19 cellular contexts compared by ENCODE assay signal in the genomic region with DNA sequence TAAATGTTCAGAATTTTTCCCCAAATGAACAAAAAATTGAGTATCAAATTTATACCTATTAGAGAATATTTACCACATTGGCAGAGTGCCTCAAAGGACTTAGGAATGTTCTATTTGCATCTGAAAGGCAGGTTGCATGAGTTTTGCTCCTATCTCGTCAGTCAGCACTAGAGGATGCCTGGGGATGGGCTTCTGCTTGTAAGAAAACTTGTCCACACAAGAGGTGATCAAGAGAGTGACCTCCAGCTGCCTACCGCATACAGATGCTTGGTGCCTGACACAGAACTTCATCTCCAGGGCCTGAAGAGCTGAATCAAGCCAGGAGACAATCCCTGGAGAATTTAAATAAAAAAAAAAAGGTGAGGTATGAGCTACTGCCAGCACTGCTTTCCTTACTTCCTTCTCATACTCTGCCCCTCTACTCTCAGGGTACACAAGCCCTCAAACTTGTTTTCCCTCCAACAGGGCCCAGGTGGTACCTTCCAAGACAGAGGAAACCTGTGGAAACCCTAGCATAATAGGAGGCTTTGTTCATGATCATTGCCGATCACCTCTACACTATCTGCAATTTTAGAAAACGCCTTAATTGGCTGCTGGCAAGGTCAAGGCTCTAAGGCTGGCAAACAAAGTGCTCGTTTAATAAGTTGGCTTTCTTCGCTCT.
DNase-seq lines count a peak whose midpoint lies in the region; ATAC-seq, FAIRE-seq and TF ChIP-seq lines count a peak whose summit lies in the region.
"Had no signal": no experiment of that assay in that cellular context is flagged by ENCODE, and none has a peak within 500 bp of the region (broad histone marks: within the 10 kb centered on the region; RNA-seq: fewer than 3 reads in every experiment).

No MANE protein-coding gene starts in this region.

- H3K4me1 Mint-ChIP-seq in GM23338 = peaks cover 21% of the 10 kb centered on the region
- H3K4me1 Mint-ChIP-seq in activated naive CD8-positive, alpha-beta T cell treated with anti-CD3 and anti-CD28 coated beads, Interleukin-2, amount 50 U/mL, for 24 hours = no peaks in the 10 kb centered on the region
- H3K4me1 Mint-ChIP-seq: CD14-positive monocyte had no signal

- no peaks in the 10 kb centered on the region for H3F3A ChIP-seq in GM23338 (replicated peaks; ENCODE audit: low read depth)

- no peak overlapping the region for H3K9ac ChIP-seq in NT2/D1 (ENCODE audit: insufficient read length, low read depth)
- H3K9ac ChIP-seq: SK-N-SH had no signal

- no peak for FAIRE-seq in pancreas (lab: Jason Lieb, UNC)
- FAIRE-seq: G401.6, GM12892 had no signal

- ATAC-seq in GM23338 (peak; percentile 85), HG03469 (IDR thresholded peaks at IDR 0.05; ENCODE audit: unreplicated experiment) (no peak), pancreas (no peak)
- no peak for ATAC-seq in activated naive CD8-positive, alpha-beta T cell treated with anti-CD3 and anti-CD28 coated beads, Interleukin-2, amount 50 U/mL, for 24 hours
- ATAC-seq: Panc1 had no signal

- no peak for TF ChIP-seq CTCF in GM23338 (conservative IDR thresholded peaks at IDR 0.05; ENCODE audit: low read depth in 2 of 2)
- no peak for TF ChIP-seq CTCF in epithelial cell of esophagus (IDR thresholded peaks at IDR 0.05; ENCODE audit: insufficient read depth, low read depth, low read length, missing control alignments)
- no peak for TF ChIP-seq CTCF in pancreas (IDR thresholded peaks at IDR 0.05)

- H3K36me3 Mint-ChIP-seq in GM23338 (ENCODE audit: low read depth) = peaks cover 67% of the 10 kb centered on the region
- no peaks in the 10 kb centered on the region for H3K36me3 Mint-ChIP-seq in activated naive CD8-positive, alpha-beta T cell treated with anti-CD3 and anti-CD28 coated beads, Interleukin-2, amount 50 U/mL, for 24 hours (ENCODE audit: low read depth)
- H3K36me3 Mint-ChIP-seq: CD14-positive monocyte had no signal

- peak overlapping the region; percentile 61; the same call in 1 of the 2 replicates for H3K27ac ChIP-seq in GM23338 (ENCODE audit: low read depth)
- H3K27ac ChIP-seq in pancreas = no peak overlapping the region

- no peak overlapping the region for H2AFZ ChIP-seq in GM23338

- H3K9me3 Mint-ChIP-seq in GM23338 = no peaks in the 10 kb centered on the region
- H3K9me3 Mint-ChIP-seq in activated naive CD8-positive, alpha-beta T cell treated with anti-CD3 and anti-CD28 coated beads, Interleukin-2, amount 50 U/mL, for 24 hours = peaks cover 21% of the 10 kb centered on the region

- 0 out of 2 replicates have a peak, but pooled peaks cover 5% of the 10 kb centered on the region for H3K79me2 ChIP-seq in GM23338 (replicated peaks; ENCODE audit: insufficient read depth)

- peak overlapping the region; percentile 90 for H3K27ac Mint-ChIP-seq in GM23338
- H3K27ac Mint-ChIP-seq in activated naive CD8-positive, alpha-beta T cell treated with anti-CD3 and anti-CD28 coated beads, Interleukin-2, amount 50 U/mL, for 24 hours = no peak overlapping the region
- H3K27ac Mint-ChIP-seq: CD14-positive monocyte had no signal

- intact Hi-C loops in pancreas (cut with DNase I) = no loop called here

- 0 out of 2 replicates have a peak, but pooled peaks cover 5% of the 10 kb centered on the region for H4K20me1 ChIP-seq in GM23338 (replicated peaks; ENCODE audit: insufficient read depth)

- peak; percentile 54 for DNase-seq in GM23338 (ENCODE audit: low spot score)
- DNase-seq in NT2/D1 (ENCODE audit: low read depth, low spot score) = peak; percentile 39
- DNase-seq in epithelial cell of esophagus (ENCODE audit: low read depth) = peak; percentile 72
- peak; percentile 29 for DNase-seq in iPS-NIHi7 (ENCODE audit: extremely low spot score)
- no peak for DNase-seq in activated naive CD8-positive, alpha-beta T cell treated with anti-CD3 and anti-CD28 coated beads, Interleukin-2, amount 50 U/mL, for 24 hours
- no peak for DNase-seq in pancreas
- DNase-seq: AML-193; NCI-H1092; NCI-H1436; NCI-H1930; NCI-H69; NK-92 treated with Interleukin-12 subunit alpha and Interleukin-12 subunit beta, amount 100 ng/mL, for 24 hours; SIG-M5; SK-N-SH had no signal

- H3K27me3 Mint-ChIP-seq in GM23338 (ENCODE audit: insufficient read depth, low read depth, poor library complexity) = peaks cover 3% of the 10 kb centered on the region
- H3K27me3 Mint-ChIP-seq in activated naive CD8-positive, alpha-beta T cell treated with anti-CD3 and anti-CD28 coated beads, Interleukin-2, amount 50 U/mL, for 24 hours = no peaks in the 10 kb centered on the region

- H3K27me3 ChIP-seq in GM23338 (ENCODE audit: insufficient read depth) (no peaks in the 10 kb centered on the region), NT2/D1 (ENCODE audit: insufficient read depth, insufficient read length) (no peaks in the 10 kb centered on the region), pancreas (no peaks in the 10 kb centered on the region)

- H3K4me3 ChIP-seq in GM23338 (no peak overlapping the region), NT2/D1 (ENCODE audit: insufficient read length, low read depth) (no peak overlapping the region), epithelial cell of esophagus (ENCODE audit: low read length) (no peak overlapping the region), pancreas (no peak overlapping the region)

- H3K4me3 Mint-ChIP-seq in GM23338 = no peak overlapping the region
- no peak overlapping the region for H3K4me3 Mint-ChIP-seq in activated naive CD8-positive, alpha-beta T cell treated with anti-CD3 and anti-CD28 coated beads, Interleukin-2, amount 50 U/mL, for 24 hours
- H3K4me3 Mint-ChIP-seq: CD14-positive monocyte had no signal

- H3K36me3 ChIP-seq in GM23338 (ENCODE audit: insufficient read depth) (peaks cover 12% of the 10 kb centered on the region; the same call in 1 of the 2 replicates), NT2/D1 (ENCODE audit: insufficient read depth, insufficient read length, low read length) (peaks cover 13% of the 10 kb centered on the region), pancreas (no peaks in the 10 kb centered on the region)

- no peaks in the 10 kb centered on the region for H3K9me2 ChIP-seq in GM23338 (ENCODE audit: insufficient read depth)
- H3K9me2 ChIP-seq: SK-N-SH had no signal

- WGBS in pancreas, 2 donors = 25 to 29% methylated on average over 6 of the region's 6 CpGs

- H3K4me1 ChIP-seq in GM23338 (ENCODE audit: insufficient read depth) = peaks cover 19% of the 10 kb centered on the region
- H3K4me1 ChIP-seq in NT2/D1 (ENCODE audit: insufficient read depth, insufficient read length) = peaks cover 5% of the 10 kb centered on the region
- no peaks in the 10 kb centered on the region for H3K4me1 ChIP-seq in pancreas

- H3K4me2 ChIP-seq in GM23338 = peak overlapping the region; percentile 65
- H3K4me2 ChIP-seq: SK-N-SH had no signal

- H3K9me3 ChIP-seq in NT2/D1 (ENCODE audit: insufficient read depth, low read length) (no peaks in the 10 kb centered on the region), pancreas (no peaks in the 10 kb centered on the region)
- H3K9me3 ChIP-seq: SK-N-SH had no signal

Comparison
In these comparisons a context has a peak if more than half of its experiments do, and no peak if none do; other contexts are left out.
1. DNase-seq: peak in GM23338 (single experiment), NT2/D1 (single experiment), epithelial cell of esophagus (single experiment) and iPS-NIHi7 (single experiment); none in activated naive CD8-positive, alpha-beta T cell treated with anti-CD3 and anti-CD28 coated beads, Interleukin-2, amount 50 U/mL, for 24 hours (single experiment) and pancreas (0 of 6).